Comparison of ENCODE assay signal across 1 cellular context in genomic region chr3:126501054-126501453, GRCh38.
A peak's percentile ranks its signal among the peaks of the same experiment; 100 is the strongest.
TF ChIP-seq lines count a peak whose summit lies in the region.

No MANE protein-coding gene starts in this region.

TF ChIP-seq in K562, 482 proteins besides CTCF, POLR2A, EP300 and RAD21:
- TF ChIP-seq HEY1 (CRISPR knock-in tag; IDR thresholded peaks at IDR 0.05; ENCODE audit: borderline replicate concordance) (no peak), RFX1 (IDR thresholded peaks at IDR 0.05) (peak; percentile 81)
